In genomic region chr10:117262296-117263293, GRCh38 we compare ENCODE assay signal across 1 cellular context.
TF ChIP-seq lines count a peak whose summit lies in the region.

No MANE protein-coding gene starts in this region.

TF ChIP-seq in K562, 482 proteins besides CTCF, POLR2A, EP300 and RAD21 (continued from another document):
- no peak for TF ChIP-seq MITF (IDR thresholded peaks at IDR 0.05)
- TF ChIP-seq ZC3H11A (IDR thresholded peaks at IDR 0.05; ENCODE audit: low read depth, low read length), result no peak
- no peak for TF ChIP-seq MXD1 (CRISPR knock-in tag; IDR thresholded peaks at IDR 0.05; ENCODE audit: borderline replicate concordance, poor library complexity, severe bottlenecking)
- no peak for TF ChIP-seq HMG20A (CRISPR knock-in tag; conservative IDR thresholded peaks at IDR 0.05)
- no peak for TF ChIP-seq C11orf30 (IDR thresholded peaks at IDR 0.05; ENCODE audit: low read depth)
